In genomic region chr20:54606384-54606783, GRCh38 we compare ENCODE assay signal across 18 cellular contexts.
DNase-seq lines count a peak whose midpoint lies in the region; ATAC-seq and TF ChIP-seq lines count a peak whose summit lies in the region.
"Had no signal": no experiment of that assay in that cellular context is flagged by ENCODE, and none has a peak within 500 bp of the region (broad histone marks: within the 10 kb centered on the region; RNA-seq: fewer than 3 reads in every experiment).

No MANE protein-coding gene starts in this region.

- WGBS in spleen, 5 donors = 48 to 58% (median 55%) methylated on average over 3 of the region's 3 CpGs

- peak; percentile 74 for DNase-seq in RPMI8226
- no peak for DNase-seq in NCI-H1417 (lab: John Stamatoyannopoulos, UW)
- DNase-seq in activated T-helper 1 cell treated with anti-CD3 and anti-CD28 coated beads, Interleukin-12 subunit alpha, Interleukin-12 subunit beta, Interleukin-2, Interleukin-4 antibody, amounts not matched to agents 30 ng/mL and 10 ng/mL and 1 ng/mL, durations not matched to agents 14 hours and 24 hours and 36 hours (ENCODE audit: low spot score) = no peak
- DNase-seq in spleen = no peak
- DNase-seq: activated CD4-positive, alpha-beta T cell treated with anti-CD3 and anti-CD28 coated beads for 36 hours; CD4-positive, alpha-beta memory T cell; effector memory CD8-positive, alpha-beta T cell; Karpas-422; left ventricle myocardium inferior; naive thymus-derived CD8-positive, alpha-beta T cell; NCI-H187; NCI-H524 treated with DMSO at 0.1 percent for 48 hours; T-helper 2 cell had no signal

- peaks cover 1% of the 10 kb centered on the region for H3K36me3 Mint-ChIP-seq in activated T-helper 1 cell treated with anti-CD3 and anti-CD28 coated beads, Interleukin-12 subunit alpha, Interleukin-12 subunit beta, Interleukin-2, Interleukin-4 antibody, amounts not matched to agents 30 ng/mL and 10 ng/mL and 1 ng/mL, durations not matched to agents 14 hours and 24 hours and 36 hours (ENCODE audit: low read depth)
- H3K36me3 Mint-ChIP-seq: activated naive CD4-positive, alpha-beta T cell treated with anti-CD3 and anti-CD28 coated beads, Interleukin-2, amount 50 U/mL, for 72 hours; CD4-positive, alpha-beta memory T cell; naive thymus-derived CD8-positive, alpha-beta T cell had no signal

- H3K27me3 Mint-ChIP-seq in activated T-helper 1 cell treated with anti-CD3 and anti-CD28 coated beads, Interleukin-12 subunit alpha, Interleukin-12 subunit beta, Interleukin-2, Interleukin-4 antibody, amounts not matched to agents 30 ng/mL and 10 ng/mL and 1 ng/mL, durations not matched to agents 14 hours and 24 hours and 36 hours (ENCODE audit: insufficient read depth) = peaks cover 2% of the 10 kb centered on the region
- H3K27me3 Mint-ChIP-seq: CD4-positive, alpha-beta memory T cell; effector memory CD8-positive, alpha-beta T cell had no signal

- H3K27me3 ChIP-seq in spleen (replicated peaks in 1 of 7) = no peaks in the 10 kb centered on the region

- no peaks in the 10 kb centered on the region for H3K4me1 Mint-ChIP-seq in activated T-helper 1 cell treated with anti-CD3 and anti-CD28 coated beads, Interleukin-12 subunit alpha, Interleukin-12 subunit beta, Interleukin-2, Interleukin-4 antibody, amounts not matched to agents 30 ng/mL and 10 ng/mL and 1 ng/mL, durations not matched to agents 14 hours and 24 hours and 36 hours (ENCODE audit: low read depth)
- H3K4me1 Mint-ChIP-seq: activated CD4-positive, alpha-beta T cell treated with anti-CD3 and anti-CD28 coated beads for 36 hours; CD4-positive, alpha-beta memory T cell; naive thymus-derived CD8-positive, alpha-beta T cell had no signal

- no peak for TF ChIP-seq POLR2A in spleen (IDR thresholded peaks at IDR 0.05)

- H3K4me3 Mint-ChIP-seq in activated T-helper 1 cell treated with anti-CD3 and anti-CD28 coated beads, Interleukin-12 subunit alpha, Interleukin-12 subunit beta, Interleukin-2, Interleukin-4 antibody, amounts not matched to agents 30 ng/mL and 10 ng/mL and 1 ng/mL, durations not matched to agents 14 hours and 24 hours and 36 hours = no peak overlapping the region
- H3K4me3 Mint-ChIP-seq: activated CD4-positive, alpha-beta T cell treated with anti-CD3 and anti-CD28 coated beads for 36 hours; CD4-positive, alpha-beta memory T cell; effector memory CD8-positive, alpha-beta T cell; naive thymus-derived CD8-positive, alpha-beta T cell had no signal

- peak; percentile 62 for ATAC-seq in GM19035 (IDR thresholded peaks at IDR 0.05; ENCODE audit: unreplicated experiment)
- ATAC-seq in HG03378 (IDR thresholded peaks at IDR 0.05; ENCODE audit: unreplicated experiment) = peak; percentile 78
- no peak for ATAC-seq in GM18517 (IDR thresholded peaks at IDR 0.05; ENCODE audit: unreplicated experiment)
- ATAC-seq: activated CD4-positive, alpha-beta T cell treated with anti-CD3 and anti-CD28 coated beads for 36 hours; activated naive CD4-positive, alpha-beta T cell treated with anti-CD3 and anti-CD28 coated beads, Interleukin-2, amount 50 U/mL, for 72 hours; effector memory CD8-positive, alpha-beta T cell; naive thymus-derived CD8-positive, alpha-beta T cell had no signal

- no peak overlapping the region for H3K4me3 ChIP-seq in spleen
- H3K4me3 ChIP-seq: left ventricle myocardium inferior, prostate gland had no signal

- intact Hi-C loops in activated T-helper 1 cell treated with anti-CD3 and anti-CD28 coated beads, Interleukin-12 subunit alpha, Interleukin-12 subunit beta, Interleukin-2, Interleukin-4 antibody, amounts not matched to agents 30 ng/mL and 10 ng/mL and 1 ng/mL, durations not matched to agents 14 hours and 24 hours and 36 hours (cut with micrococcal nuclease) = no loop called here
- intact Hi-C loops in spleen (cut with DNase I; ENCODE audit: low total_unique reads) = no loop called here

- H3K36me3 ChIP-seq in spleen = no peaks in the 10 kb centered on the region
- H3K36me3 ChIP-seq: left ventricle myocardium inferior, prostate gland had no signal

- H3K9me3 Mint-ChIP-seq in activated T-helper 1 cell treated with anti-CD3 and anti-CD28 coated beads, Interleukin-12 subunit alpha, Interleukin-12 subunit beta, Interleukin-2, Interleukin-4 antibody, amounts not matched to agents 30 ng/mL and 10 ng/mL and 1 ng/mL, durations not matched to agents 14 hours and 24 hours and 36 hours = no peaks in the 10 kb centered on the region
- H3K9me3 Mint-ChIP-seq: activated naive CD4-positive, alpha-beta T cell treated with anti-CD3 and anti-CD28 coated beads, Interleukin-2, amount 50 U/mL, for 72 hours had no signal

- no peak overlapping the region for H3K27ac ChIP-seq in spleen
- H3K27ac ChIP-seq: left ventricle myocardium inferior, prostate gland had no signal

- no peaks in the 10 kb centered on the region for H3K9me3 ChIP-seq in spleen
- H3K9me3 ChIP-seq: left ventricle myocardium inferior, prostate gland had no signal

- no peak for TF ChIP-seq CTCF in spleen (IDR thresholded peaks at IDR 0.05 in 8 of 11, conservative IDR thresholded peaks at IDR 0.05 in 3 of 11)

- no peaks in the 10 kb centered on the region for H3K4me1 ChIP-seq in spleen
- H3K4me1 ChIP-seq: left ventricle myocardium inferior, prostate gland had no signal

- H3K27ac Mint-ChIP-seq in activated T-helper 1 cell treated with anti-CD3 and anti-CD28 coated beads, Interleukin-12 subunit alpha, Interleukin-12 subunit beta, Interleukin-2, Interleukin-4 antibody, amounts not matched to agents 30 ng/mL and 10 ng/mL and 1 ng/mL, durations not matched to agents 14 hours and 24 hours and 36 hours = no peak overlapping the region
- H3K27ac Mint-ChIP-seq: activated CD4-positive, alpha-beta T cell treated with anti-CD3 and anti-CD28 coated beads for 36 hours; activated naive CD4-positive, alpha-beta T cell treated with anti-CD3 and anti-CD28 coated beads, Interleukin-2, amount 50 U/mL, for 72 hours; CD4-positive, alpha-beta memory T cell; effector memory CD8-positive, alpha-beta T cell had no signal
